ENCODE assay signal across 20 cellular contexts in the genomic region with DNA sequence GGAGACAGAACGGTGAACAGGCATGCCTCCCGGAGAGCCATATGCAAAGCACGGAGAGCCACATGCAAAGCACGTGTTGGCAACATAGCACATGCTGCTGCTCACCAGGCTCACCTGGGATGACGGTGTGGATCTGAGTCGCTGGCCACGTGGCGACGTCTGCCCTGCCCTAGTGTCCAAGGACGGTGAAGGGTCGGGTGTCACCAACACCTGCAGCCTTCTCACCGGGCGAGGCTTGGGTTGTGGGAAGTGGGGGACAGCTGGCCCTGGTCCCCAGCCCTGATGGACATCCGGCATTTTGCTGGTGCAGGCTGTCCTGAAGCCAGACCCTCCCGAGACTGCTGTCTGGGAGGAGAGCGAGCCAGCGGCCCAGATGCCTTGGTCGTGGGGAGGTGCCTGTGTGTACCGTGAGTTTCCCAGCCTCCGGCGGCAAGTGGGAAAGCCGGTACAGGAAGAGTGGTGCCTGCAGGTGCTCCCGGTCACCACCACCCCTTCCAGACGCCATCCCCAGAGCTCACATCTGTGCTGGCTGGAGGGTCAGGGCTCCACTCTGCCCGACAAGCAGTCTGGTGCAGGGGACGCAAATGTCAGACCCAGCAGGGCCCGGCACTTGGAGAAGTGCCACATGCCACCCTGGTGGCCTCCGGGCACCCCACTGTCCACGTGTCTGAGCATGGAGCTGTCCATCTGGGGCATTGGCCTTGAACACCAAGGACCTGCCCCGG.
"Had no signal": no experiment of that assay in that cellular context is flagged by ENCODE, and none has a peak within 500 bp of the region (broad histone marks: within the 10 kb centered on the region; RNA-seq: fewer than 3 reads in every experiment).

No MANE protein-coding gene starts in this region.

- H3K4me3 ChIP-seq: coronary artery, heart left ventricle, lung, sigmoid colon, upper lobe of right lung had no signal

- H3K27me3 ChIP-seq: heart left ventricle, sigmoid colon, upper lobe of right lung had no signal

- H3K9me3 ChIP-seq: heart left ventricle, sigmoid colon, upper lobe of right lung had no signal

- H3K4me1 ChIP-seq: upper lobe of right lung had no signal

- ATAC-seq: activated T-cell treated with anti-CD3 and anti-CD28 coated beads, Interleukin-2, amount 50 U/mL, for 72 hours; left colon; T-helper 17 cell; upper lobe of right lung had no signal

- FAIRE-seq: keratinocyte had no signal

- DNase-seq: activated CD4-positive, alpha-beta memory T cell treated with anti-CD3 and anti-CD28 coated beads for 36 hours; activated CD4-positive, alpha-beta T cell treated with anti-CD3 and anti-CD28 coated beads for 48 hours; activated effector memory CD4-positive, alpha-beta T cell treated with Interleukin-2 at 50 U/mL for 16 hours; activated naive CD4-positive, alpha-beta T cell treated with anti-CD3 and anti-CD28 coated beads for 36 hours; activated naive CD8-positive, alpha-beta T cell treated with anti-CD3 and anti-CD28 coated beads, Interleukin-2, amount 10 ng/mL, durations not matched to agents 7 days and 5 days; activated T-cell treated with anti-CD3 and anti-CD28 coated beads, Interleukin-2, amount 50 U/mL, for 72 hours; amygdala; cerebellar nuclear complex; endodermal cell; left colon; naive B cell; sigmoid colon; stimulated activated CD4-positive, alpha-beta T cell treated with anti-CD3 and anti-CD28 coated beads, Interleukin-4, amount 100 ng/mL, for 1 hour; stimulated activated naive CD4-positive, alpha-beta T cell; T-helper 17 cell; upper lobe of right lung had no signal

- H3K27ac ChIP-seq: coronary artery, sigmoid colon, upper lobe of right lung had no signal
